In the genomic region with DNA sequence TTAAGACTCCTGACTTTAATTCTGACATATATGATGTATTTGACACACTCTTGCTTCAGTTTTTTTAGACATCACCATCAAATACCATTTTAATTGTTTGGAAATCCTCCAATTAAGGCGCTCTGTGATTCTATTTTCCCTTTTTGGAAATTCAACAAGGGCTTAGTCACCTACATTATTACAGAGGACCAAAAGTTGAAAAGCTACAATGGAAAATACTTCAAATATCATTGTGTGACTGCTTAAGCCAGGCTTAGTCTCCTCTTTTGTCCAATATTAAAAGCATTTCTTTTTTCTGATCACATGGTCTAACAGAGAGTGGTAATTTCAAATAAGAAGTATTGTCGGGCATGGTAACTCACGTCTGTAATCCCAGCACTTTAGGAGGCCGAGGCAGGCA, we compare ENCODE assay signal across 20 cellular contexts.
"Had no signal": no experiment of that assay in that cellular context is flagged by ENCODE, and none has a peak within 500 bp of the region (broad histone marks: within the 10 kb centered on the region; RNA-seq: fewer than 3 reads in every experiment).

No MANE protein-coding gene starts in this region.

- DNase-seq: activated CD4-positive, alpha-beta T cell treated with anti-CD3 and anti-CD28 coated beads for 36 hours; activated CD4-positive, alpha-beta T cell treated with anti-CD3 and anti-CD28 coated beads, Interleukin-2, amount 50 U/mL, for 4 hours; activated CD8-positive, alpha-beta memory T cell treated with anti-CD3 and anti-CD28 coated beads, Interleukin-2, amount 50 U/mL, for 48 hours; activated naive CD4-positive, alpha-beta T cell; activated naive CD8-positive, alpha-beta T cell treated with anti-CD3 and anti-CD28 coated beads for 36 hours; activated T-cell treated with anti-CD3 and anti-CD28 coated beads, Interleukin-2, amount 50 U/mL, for 4 hours; amniotic stem cell; cerebellar nuclear complex; esophagus squamous epithelium; head of caudate nucleus; lower lobe of right lung; naive thymus-derived CD8-positive, alpha-beta T cell; stimulated activated CD4-positive, alpha-beta T cell treated with anti-CD3 and anti-CD28 coated beads, Interleukin-12 subunit alpha, Interleukin-12 subunit beta, amount 100 ng/mL, for 4 hours; stimulated activated naive CD8-positive, alpha-beta T cell treated with anti-CD3 and anti-CD28 coated beads, Interleukin-15, amount 100 ng/mL, for 72 hours; T-helper 1 cell had no signal

- H3K9me3 ChIP-seq: esophagus squamous epithelium, gastroesophageal sphincter, prostate gland had no signal

- H3K4me1 ChIP-seq: esophagus squamous epithelium, prostate gland, right atrium auricular region had no signal

- H3K27ac ChIP-seq: coronary artery, esophagus squamous epithelium, gastroesophageal sphincter, lower lobe of right lung, neural progenitor cell, prostate gland, right atrium auricular region had no signal

- H3K9ac ChIP-seq: neural progenitor cell had no signal

- H2AFZ ChIP-seq: neural progenitor cell had no signal

- H3K4me3 ChIP-seq: coronary artery, esophagus squamous epithelium, gastroesophageal sphincter, lower lobe of right lung, neural progenitor cell, prostate gland, right atrium auricular region had no signal

- H3K27me3 ChIP-seq: esophagus squamous epithelium, gastroesophageal sphincter, neural progenitor cell, right atrium auricular region had no signal

- H3K36me3 ChIP-seq: esophagus squamous epithelium, gastroesophageal sphincter, lower lobe of right lung, neural progenitor cell, prostate gland, right atrium auricular region had no signal
